Comparison of ENCODE assay signal across 1 cellular context in genomic region chr4:70768301-70768948, GRCh38.
TF ChIP-seq lines count a peak whose summit lies in the region.

No MANE protein-coding gene starts in this region.

TF ChIP-seq in IMR-90, 13 proteins besides CTCF, POLR2A, EP300 and RAD21 (continued from another document):
- TF ChIP-seq RFX5 (IDR thresholded peaks at IDR 0.05; ENCODE audit: low read depth, low read length): no peak
- no peak for TF ChIP-seq SMC3 (IDR thresholded peaks at IDR 0.05; ENCODE audit: low read depth, low read length)
TF ChIP-seq in IMR-90: peak in this region for 0.
